In genomic region chr3:196684548-196685407, GRCh38 we compare ENCODE assay signal across 7 cellular contexts.
A peak's percentile ranks its signal among the peaks of the same experiment; 100 is the strongest.
DNase-seq lines count a peak whose midpoint lies in the region; ATAC-seq and TF ChIP-seq lines count a peak whose summit lies in the region.

No MANE protein-coding gene starts in this region.

- H3K36me3 Mint-ChIP-seq in T-helper 1 cell treated with Interleukin-12 subunit alpha and Interleukin-12 subunit beta and Interleukin-4 antibody, amounts not matched to agents 30 μg/mL and 1 μg/mL, for 36 hours (ENCODE audit: low read depth): peaks cover 3% of the 10 kb centered on the region

- in situ Hi-C loops in astrocyte of the cerebellum (cut with HindIII; ENCODE audit: low sequenced_read_pairs): loop anchor here (5.0 kb wide), 1 partner anchor 77 kb away; no protein-coding TSS in a partner anchor

- H3K4me3 Mint-ChIP-seq in T-helper 1 cell treated with Interleukin-12 subunit alpha and Interleukin-12 subunit beta and Interleukin-4 antibody, amounts not matched to agents 30 μg/mL and 1 μg/mL, for 36 hours: peak overlapping the region; percentile 28

- H3K27me3 Mint-ChIP-seq in T-helper 1 cell treated with Interleukin-12 subunit alpha and Interleukin-12 subunit beta and Interleukin-4 antibody, amounts not matched to agents 30 μg/mL and 1 μg/mL, for 36 hours (ENCODE audit: low read depth): no peaks in the 10 kb centered on the region

- peaks cover 20% of the 10 kb centered on the region for H3K4me1 Mint-ChIP-seq in T-helper 1 cell treated with Interleukin-12 subunit alpha and Interleukin-12 subunit beta and Interleukin-4 antibody, amounts not matched to agents 30 μg/mL and 1 μg/mL, for 36 hours (ENCODE audit: low read depth)

- H3K9me3 Mint-ChIP-seq in T-helper 1 cell treated with Interleukin-12 subunit alpha and Interleukin-12 subunit beta and Interleukin-4 antibody, amounts not matched to agents 30 μg/mL and 1 μg/mL, for 36 hours: peaks cover 5% of the 10 kb centered on the region

- ATAC-seq in HG02642 (IDR thresholded peaks at IDR 0.05; ENCODE audit: poor library complexity, unreplicated experiment): peak; percentile 89

- H3K4me3 ChIP-seq in GM12875 (ENCODE audit: low read depth, low read length): no peak overlapping the region
- no peak overlapping the region for H3K4me3 ChIP-seq in astrocyte of the cerebellum (ENCODE audit: low read depth, low read length)

- DNase-seq in NCI-H128 (lab: John Stamatoyannopoulos, UW; ENCODE audit: unreplicated experiment): peak; percentile 76
- no peak for DNase-seq in astrocyte of the cerebellum (ENCODE audit: low read depth)
- peak; percentile 69 for DNase-seq in iPS-NIHi11 (ENCODE audit: low spot score)
- peak; percentile 49 to 76 (median 54) for DNase-seq in stimulated activated CD4-positive, alpha-beta T cell treated with anti-CD3 and anti-CD28 coated beads, Interleukin-12 subunit alpha, Interleukin-12 subunit beta, amount 100 ng/mL, for 48 hours (ENCODE audit: low read depth in 2 of 3, low spot score in 1 of 3)

- H3K27ac Mint-ChIP-seq in T-helper 1 cell treated with Interleukin-12 subunit alpha and Interleukin-12 subunit beta and Interleukin-4 antibody, amounts not matched to agents 30 μg/mL and 1 μg/mL, for 36 hours: peak overlapping the region; percentile 17

- TF ChIP-seq CTCF in GM12875 (IDR thresholded peaks at IDR 0.05; ENCODE audit: borderline replicate concordance, insufficient read depth, low read depth, low read length) (peak; percentile 72), astrocyte of the cerebellum (IDR thresholded peaks at IDR 0.05; ENCODE audit: low read depth, low read length, missing control alignments) (peak; percentile 83)
